Comparison of ENCODE assay signal across 9 cellular contexts in genomic region chr14:89185919-89186849, GRCh38.
DNase-seq lines count a peak whose midpoint lies in the region; ATAC-seq and TF ChIP-seq lines count a peak whose summit lies in the region.
"Had no signal": no experiment of that assay in that cellular context is flagged by ENCODE, and none has a peak within 500 bp of the region (broad histone marks: within the 10 kb centered on the region; RNA-seq: fewer than 3 reads in every experiment).

No MANE protein-coding gene starts in this region.

- 89% methylated on average over 3 of the region's 13 CpGs; no CpG with 5 or more reads in 1 of the 2 experiments for whole genome bisulfite sequencing in IMR-90 (ENCODE audit: extremely low coverage in 2 of 2, insufficient read length in 1 of 2), 2 experiments
- 84 to 87% methylated on average over 13 of the region's 13 CpGs for WGBS in sigmoid colon, 2 donors

- H3K4me3 Mint-ChIP-seq in central memory CD8-positive, alpha-beta T cell, result no peak overlapping the region
- H3K4me3 Mint-ChIP-seq in mesothelial cell of epicardium, result no peak overlapping the region
- H3K4me3 Mint-ChIP-seq: activated CD4-positive, alpha-beta memory T cell treated with anti-CD3 and anti-CD28 coated beads, Interleukin-2, amount 10 ng/mL, durations not matched to agents 7 days and 5 days had no signal

- H3K4me1 Mint-ChIP-seq in central memory CD8-positive, alpha-beta T cell, result peaks cover 32% of the 10 kb centered on the region
- peaks cover 39% of the 10 kb centered on the region for H3K4me1 Mint-ChIP-seq in mesothelial cell of epicardium
- H3K4me1 Mint-ChIP-seq: activated CD4-positive, alpha-beta memory T cell treated with anti-CD3 and anti-CD28 coated beads, Interleukin-2, amount 10 ng/mL, durations not matched to agents 7 days and 5 days had no signal

- no peak overlapping the region for H4K91ac ChIP-seq in IMR-90 (ENCODE audit: insufficient read depth, low read depth, low read length)

- H3K4ac ChIP-seq in IMR-90 (ENCODE audit: low read depth, low read length), result no peak overlapping the region; the same call in 1 of the 2 replicates

- H3K27ac Mint-ChIP-seq in central memory CD8-positive, alpha-beta T cell (ENCODE audit: low read depth), result peak overlapping the region; percentile 83
- peak overlapping the region; percentile 70 for H3K27ac Mint-ChIP-seq in mesothelial cell of epicardium
- H3K27ac Mint-ChIP-seq: activated CD4-positive, alpha-beta memory T cell treated with anti-CD3 and anti-CD28 coated beads, Interleukin-2, amount 10 ng/mL, durations not matched to agents 7 days and 5 days had no signal

- CTCF ChIA-PET in IMR-90 (lab: Yijun Ruan, JAX), result no interaction called here

- H3K27ac ChIP-seq in BLaER1 (peak overlapping the region; percentile 75), IMR-90 (ENCODE audit: insufficient read depth, low read length) (no peak overlapping the region), left lung (no peak overlapping the region), sigmoid colon (peak overlapping the region in 2 of 4 donors; percentile 6 to 22), upper lobe of right lung (no peak overlapping the region)

- ATAC-seq in IMR-90 (ENCODE audit: low read depth) (peak; percentile 84), left lung (no peak), upper lobe of right lung (no peak)
- ATAC-seq in central memory CD8-positive, alpha-beta T cell (replicated peaks; ENCODE audit: extremely low read depth, poor library complexity, severe bottlenecking), result no peak

- H3K9me3 Mint-ChIP-seq in central memory CD8-positive, alpha-beta T cell, result no peaks in the 10 kb centered on the region
- H3K9me3 Mint-ChIP-seq in mesothelial cell of epicardium, result no peaks in the 10 kb centered on the region
- H3K9me3 Mint-ChIP-seq: activated CD4-positive, alpha-beta memory T cell treated with anti-CD3 and anti-CD28 coated beads, Interleukin-2, amount 10 ng/mL, durations not matched to agents 7 days and 5 days had no signal

- no peak overlapping the region for H3K56ac ChIP-seq in IMR-90 (ENCODE audit: extremely low read depth, insufficient read depth, low read length)

- POLR2A ChIA-PET in IMR-90 (lab: Charles Lee; ENCODE audit: unreplicated experiment), result no interaction called here

- TF ChIP-seq CTCF in IMR-90 (conservative IDR thresholded peaks at IDR 0.05; ENCODE audit: low read depth, low read length), result no peak
- TF ChIP-seq CTCF in mesothelial cell of epicardium (IDR thresholded peaks at IDR 0.05; ENCODE audit: unreplicated experiment), result no peak
- no peak for TF ChIP-seq CTCF in left lung (IDR thresholded peaks at IDR 0.05)
- TF ChIP-seq CTCF in sigmoid colon (IDR thresholded peaks at IDR 0.05), result no peak
- TF ChIP-seq CTCF in upper lobe of right lung (IDR thresholded peaks at IDR 0.05), result no peak

- no peak overlapping the region for H2AK9ac ChIP-seq in IMR-90 (replicated peaks; ENCODE audit: low read depth, low read length, poor library complexity)

- no peak overlapping the region for H2BK5ac ChIP-seq in IMR-90 (ENCODE audit: low read depth, low read length, poor library complexity, severe bottlenecking)

- H3K18ac ChIP-seq in IMR-90 (ENCODE audit: low read depth, low read length), result no peak overlapping the region

- H3K4me3 ChIP-seq in BLaER1 (peak overlapping the region; percentile 44), IMR-90 (ENCODE audit: insufficient read depth, low read depth, low read length) (no peak overlapping the region), left lung (no peak overlapping the region), sigmoid colon (no peak overlapping the region), upper lobe of right lung (no peak overlapping the region)

- no peak overlapping the region for H2BK20ac ChIP-seq in IMR-90 (ENCODE audit: low read depth, low read length)

- H3K14ac ChIP-seq in IMR-90 (replicated peaks; ENCODE audit: low read depth, low read length), result no peak overlapping the region

- dilution Hi-C loops in IMR-90 (cut with HindIII; ENCODE audit: low sequenced_read_pairs, unreplicated experiment), result no loop called here

- no peak for TF ChIP-seq RAD21 in IMR-90 (IDR thresholded peaks at IDR 0.05; ENCODE audit: low read length)

- H3K36me3 Mint-ChIP-seq in central memory CD8-positive, alpha-beta T cell (ENCODE audit: insufficient read depth), result peaks cover 24% of the 10 kb centered on the region
- peaks cover 10% of the 10 kb centered on the region for H3K36me3 Mint-ChIP-seq in mesothelial cell of epicardium

- H4K20me1 ChIP-seq in BLaER1 (0 out of 2 replicates have a peak, but pooled peaks cover 11% of the 10 kb centered on the region), IMR-90 (ENCODE audit: insufficient read depth, low read length) (peaks cover 37% of the 10 kb centered on the region)

- no peak overlapping the region for H2BK120ac ChIP-seq in IMR-90 (ENCODE audit: low read depth, low read length)

- H3K4me1 ChIP-seq in BLaER1 (peaks cover 58% of the 10 kb centered on the region), IMR-90 (ENCODE audit: control insufficient read depth, insufficient read depth, low read length) (peaks cover 12% of the 10 kb centered on the region), left lung (no peaks in the 10 kb centered on the region), sigmoid colon (peaks cover 0 to 22% (median 18%) of the 10 kb centered on the region in 4 donors), upper lobe of right lung (no peaks in the 10 kb centered on the region)

- H3K36me3 ChIP-seq in BLaER1, result peaks cover 42% of the 10 kb centered on the region
- H3K36me3 ChIP-seq in IMR-90 (ENCODE audit: control insufficient read depth, insufficient read depth, low read length), result peaks cover 17% of the 10 kb centered on the region
- no peaks in the 10 kb centered on the region for H3K36me3 ChIP-seq in left lung
- peaks cover 0 to 15% (median 0%) of the 10 kb centered on the region in 4 donors for H3K36me3 ChIP-seq in sigmoid colon
- H3K36me3 ChIP-seq in upper lobe of right lung, result no peaks in the 10 kb centered on the region

- H3K27me3 ChIP-seq in BLaER1 (no peaks in the 10 kb centered on the region), IMR-90 (ENCODE audit: control insufficient read depth, insufficient read depth, low read length) (no peaks in the 10 kb centered on the region), left lung (no peaks in the 10 kb centered on the region), sigmoid colon (no peaks in the 10 kb centered on the region), upper lobe of right lung (no peaks in the 10 kb centered on the region)

- no peak overlapping the region for H2BK15ac ChIP-seq in IMR-90 (ENCODE audit: low read depth, low read length)

- H3K9ac ChIP-seq in BLaER1, result peak overlapping the region; percentile 61; the same call in 1 of the 2 replicates
- H3K9ac ChIP-seq in IMR-90 (ENCODE audit: low read depth, low read length), result no peak overlapping the region

- H3K9me1 ChIP-seq in IMR-90 (ENCODE audit: insufficient read depth, low read length), result peaks cover 24% of the 10 kb centered on the region

- no peak overlapping the region for H2AK5ac ChIP-seq in IMR-90 (ENCODE audit: low read depth, low read length)

- H3K27me3 Mint-ChIP-seq in central memory CD8-positive, alpha-beta T cell, result no peaks in the 10 kb centered on the region
- H3K27me3 Mint-ChIP-seq in mesothelial cell of epicardium (ENCODE audit: low read depth), result no peaks in the 10 kb centered on the region
- H3K27me3 Mint-ChIP-seq: activated CD4-positive, alpha-beta memory T cell treated with anti-CD3 and anti-CD28 coated beads, Interleukin-2, amount 10 ng/mL, durations not matched to agents 7 days and 5 days had no signal

- no peak overlapping the region for H3K23ac ChIP-seq in IMR-90 (ENCODE audit: low read depth, low read length)

- no peak for TF ChIP-seq EP300 in sigmoid colon (IDR thresholded peaks at IDR 0.05)

- peak overlapping the region; percentile 88 for H3K4me2 ChIP-seq in BLaER1
- no peak overlapping the region for H3K4me2 ChIP-seq in IMR-90 (ENCODE audit: low read depth, low read length)

- TF ChIP-seq POLR2A in IMR-90 (IDR thresholded peaks at IDR 0.05; ENCODE audit: low read depth, low read length), result no peak
- no peak for TF ChIP-seq POLR2A in sigmoid colon (IDR thresholded peaks at IDR 0.05)

- no peak overlapping the region for H4K8ac ChIP-seq in IMR-90 (ENCODE audit: low read depth in 2 of 2, low read length in 2 of 2)

- no peak overlapping the region for H4K5ac ChIP-seq in IMR-90 (ENCODE audit: low read depth, low read length)

- H3K79me1 ChIP-seq in IMR-90 (ENCODE audit: low read depth in 1 of 2, low read length in 2 of 2), result peaks cover 24 to 61% of the 10 kb centered on the region in 2 experiments

- in situ Hi-C loops in IMR-90 (cut with MboI; ENCODE audit: low sequenced_read_pairs), result no loop called here

- H3K9me3 ChIP-seq in BLaER1 (peaks cover 3% of the 10 kb centered on the region; the same call in 1 of the 2 replicates), IMR-90 (ENCODE audit: control insufficient read depth, insufficient read depth, low read length) (no peaks in the 10 kb centered on the region), left lung (no peaks in the 10 kb centered on the region), sigmoid colon (no peaks in the 10 kb centered on the region), upper lobe of right lung (no peaks in the 10 kb centered on the region)

- BruUV-seq in IMR-90 (replicated peaks; lab: Mats Ljungman, UMichigan), result no TSS peak

- no peak overlapping the region for H2AFZ ChIP-seq in IMR-90 (replicated peaks; ENCODE audit: low read length, poor library complexity)

- intact Hi-C loops in IMR-90 (cut with micrococcal nuclease) (no loop called here), left lung (cut with DNase I) (no loop called here), sigmoid colon (cut with DNase I) (loop anchor here (10.0 kb wide), 1 partner anchor 519 kb away; no protein-coding TSS in a partner anchor), upper lobe of right lung (cut with DNase I) (no loop called here)

- DNase-seq in IMR-90 (peak; percentile 88), mesothelial cell of epicardium (ENCODE audit: low spot score in 2 of 2, unreplicated experiment in 2 of 2) (no peak), left lung (no peak), cortex of kidney (lab: John Stamatoyannopoulos, UW) (no peak), sigmoid colon (no peak), upper lobe of right lung (no peak)
- no peak for DNase-seq in central memory CD8-positive, alpha-beta T cell (ENCODE audit: low spot score in 2 of 2)
- DNase-seq: activated CD4-positive, alpha-beta memory T cell treated with anti-CD3 and anti-CD28 coated beads, Interleukin-2, amount 10 ng/mL, durations not matched to agents 7 days and 5 days had no signal

TF ChIP-seq in IMR-90, 13 proteins besides CTCF, POLR2A, EP300 and RAD21:
- TF ChIP-seq NFE2L2 (IDR thresholded peaks at IDR 0.05; ENCODE audit: low read depth, low read length) (no peak), FOS (IDR thresholded peaks at IDR 0.05; ENCODE audit: low read depth, low read length) (0 out of 2 replicates have a peak, but pooled peaks have one; percentile 28)
